ENCODE assay signal across 14 cellular contexts in genomic region chr22:40560551-40560950, GRCh38.
DNase-seq lines count a peak whose midpoint lies in the region; ATAC-seq and TF ChIP-seq lines count a peak whose summit lies in the region.
"Had no signal": no experiment of that assay in that cellular context is flagged by ENCODE, and none has a peak within 500 bp of the region (broad histone marks: within the 10 kb centered on the region; RNA-seq: fewer than 3 reads in every experiment).

No MANE protein-coding gene starts in this region.

- H3K27ac ChIP-seq in SK-N-SH (ENCODE audit: low read depth in 2 of 2, low read length in 1 of 2) (peak overlapping the region in 1 of 2 experiments; percentile 44; a peak in 2 of 4 replicates), trophoblast cell (ENCODE audit: low read depth, low read length) (no peak overlapping the region)
- H3K27ac ChIP-seq: 22Rv1, skin epidermis had no signal

- no peaks in the 10 kb centered on the region for H3K9me3 ChIP-seq in SK-N-SH
- no peaks in the 10 kb centered on the region for H3K9me3 ChIP-seq in trophoblast cell (ENCODE audit: insufficient read depth, low read depth, low read length)

- CTCF ChIA-PET in SK-N-SH (lab: Yijun Ruan, JAX) = interaction anchor here (0.6 kb wide), 1 partner anchor 72 kb away, joined by 3 read pairs; no protein-coding TSS in a partner anchor

- H3K14ac ChIP-seq in trophoblast cell (ENCODE audit: low read length) = no peak overlapping the region

- no peaks in the 10 kb centered on the region for H3K36me3 ChIP-seq in SK-N-SH (replicated peaks in 1 of 2; ENCODE audit: control insufficient read depth in 1 of 2, insufficient read depth in 2 of 2, low read length in 1 of 2)
- peaks cover 0 to 2% of the 10 kb centered on the region in 2 experiments for H3K36me3 ChIP-seq in trophoblast cell (ENCODE audit: control insufficient read depth in 1 of 2, insufficient read depth in 2 of 2, low read length in 2 of 2)

- no peak overlapping the region for H3K27ac Mint-ChIP-seq in immature natural killer cell
- H3K27ac Mint-ChIP-seq: activated B cell treated with CpG ODN at 0.5 μM for 24 hours, endodermal cell, natural killer cell had no signal

- H4K12ac ChIP-seq in trophoblast cell (ENCODE audit: low read depth, low read length) = no peak overlapping the region

- H3K27me3 ChIP-seq in SK-N-SH (ENCODE audit: insufficient read depth) = no peaks in the 10 kb centered on the region
- no peaks in the 10 kb centered on the region for H3K27me3 ChIP-seq in trophoblast cell (ENCODE audit: insufficient read depth, low read length)

- no peaks in the 10 kb centered on the region for H3K9me2 ChIP-seq in SK-N-SH

- ATAC-seq in SK-N-SH treated with all-trans-retinoic acid at 6 μM for 48 hours = no peak
- ATAC-seq: natural killer cell had no signal

- in situ Hi-C loops in GM13977 (cut with MboI; ENCODE audit: low pct_unique_long_range_greater_than_20kb, low sequenced_read_pairs, unreplicated experiment) = no loop called here

- no peak for TF ChIP-seq RAD21 in SK-N-SH (IDR thresholded peaks at IDR 0.05; ENCODE audit: low read length)

- H2BK5ac ChIP-seq in trophoblast cell (ENCODE audit: low read depth, low read length, poor library complexity) = no peak overlapping the region

- no peaks in the 10 kb centered on the region for H4K20me1 ChIP-seq in SK-N-SH (ENCODE audit: insufficient read depth)

- H3K79me2 ChIP-seq in SK-N-SH (ENCODE audit: insufficient read depth) (peaks cover 60% of the 10 kb centered on the region), trophoblast cell (ENCODE audit: control insufficient read depth, insufficient read depth, low read length, poor library complexity) (no peaks in the 10 kb centered on the region)

- H3K27me3 Mint-ChIP-seq in immature natural killer cell (ENCODE audit: low read depth in 3 of 3) = no peaks in the 10 kb centered on the region
- H3K27me3 Mint-ChIP-seq: activated B cell treated with CpG ODN at 0.5 μM for 24 hours had no signal

- TF ChIP-seq CTCF in SK-N-SH (IDR thresholded peaks at IDR 0.05) = no peak
- no peak for TF ChIP-seq CTCF in choroid plexus epithelial cell (conservative IDR thresholded peaks at IDR 0.05; ENCODE audit: low read depth, low read length)
- no peak for TF ChIP-seq CTCF in GM13977 (IDR thresholded peaks at IDR 0.05; ENCODE audit: extremely low read depth, insufficient read depth, missing control alignments)

- POLR2A ChIA-PET in SK-N-SH (lab: Yijun Ruan, JAX) = no interaction called here

- H3K4me3 ChIP-seq in SK-N-SH (ENCODE audit: low read depth in 2 of 2, low read length in 1 of 2) = no peak overlapping the region
- no peak overlapping the region for H3K4me3 ChIP-seq in choroid plexus epithelial cell (ENCODE audit: low read depth, low read length)
- no peak overlapping the region for H3K4me3 ChIP-seq in trophoblast cell (ENCODE audit: low read depth, low read length)
- H3K4me3 ChIP-seq: skin epidermis had no signal

- no peak overlapping the region for H4K8ac ChIP-seq in trophoblast cell (ENCODE audit: low read depth, low read length)

- WGBS in SK-N-SH (ENCODE audit: low lambda C conversion rate) = 89% methylated on average over 3 of the region's 3 CpGs
- WGBS in trophoblast cell (ENCODE audit: extremely low coverage, insufficient coverage, insufficient read length) = no CpG with 5 or more reads among the region's 3 CpGs

- H3K4ac ChIP-seq in trophoblast cell (ENCODE audit: low read depth, low read length) = no peak overlapping the region

- no peak overlapping the region for H3K18ac ChIP-seq in trophoblast cell (ENCODE audit: low read length)

- H3K4me1 ChIP-seq in SK-N-SH (ENCODE audit: control insufficient read depth in 1 of 2, insufficient read depth in 2 of 2, low read depth in 1 of 2, low read length in 1 of 2) (peaks cover 0 to 12% of the 10 kb centered on the region in 2 experiments; a peak in 1 of 4 replicates), trophoblast cell (ENCODE audit: control insufficient read depth in 1 of 2, insufficient read depth in 2 of 2, low read length in 2 of 2) (peaks cover 0 to 2% of the 10 kb centered on the region in 2 experiments)

- no peak overlapping the region for H3K4me3 Mint-ChIP-seq in immature natural killer cell
- H3K4me3 Mint-ChIP-seq: activated B cell treated with CpG ODN at 0.5 μM for 24 hours, endodermal cell, natural killer cell had no signal

- no peaks in the 10 kb centered on the region for H3K36me3 Mint-ChIP-seq in immature natural killer cell
- H3K36me3 Mint-ChIP-seq: natural killer cell had no signal

- H2BK120ac ChIP-seq in trophoblast cell (ENCODE audit: insufficient read depth, low read length, poor library complexity) = no peak overlapping the region

- H3K4me1 Mint-ChIP-seq in immature natural killer cell = peaks cover 5 to 43% of the 10 kb centered on the region in 2 donors

- H2AK5ac ChIP-seq in trophoblast cell (ENCODE audit: low read length) = no peak overlapping the region

- no peak overlapping the region for H2BK12ac ChIP-seq in trophoblast cell (ENCODE audit: low read length)

- H2AFZ ChIP-seq in SK-N-SH (ENCODE audit: low read depth) = no peak overlapping the region
- no peak overlapping the region for H2AFZ ChIP-seq in trophoblast cell (ENCODE audit: insufficient read depth, low read length, poor library complexity)

- no peak overlapping the region; the same call in 1 of the 2 replicates for H3K9ac ChIP-seq in SK-N-SH
- H3K9ac ChIP-seq in trophoblast cell (ENCODE audit: low read length) = no peak overlapping the region

- TF ChIP-seq EP300 in SK-N-SH (IDR thresholded peaks at IDR 0.05; ENCODE audit: borderline replicate concordance in 1 of 2, low read depth in 1 of 2, low read length in 1 of 2) = no peak

- H3K79me1 ChIP-seq in trophoblast cell (ENCODE audit: low read length) = peaks cover 2% of the 10 kb centered on the region

- no peak for DNase-seq in SK-N-SH
- DNase-seq in NCI-H524 treated with DMSO at 0.1 percent for 48 hours (lab: John Stamatoyannopoulos, UW) = peak; percentile 32
- peak; percentile 73 for DNase-seq in choroid plexus epithelial cell (ENCODE audit: low read depth)
- peak; percentile 59 to 60 for DNase-seq in trophoblast cell
- no peak for DNase-seq in GM13977 (ENCODE audit: low spot score)
- no peak for DNase-seq in immature natural killer cell
- no peak for DNase-seq in DMS79 treated with DMSO at 0.1 percent for 48 hours (lab: John Stamatoyannopoulos, UW)
- DNase-seq: activated B cell treated with CpG ODN at 0.5 μM for 24 hours, endodermal cell, natural killer cell, NCI-H345 had no signal

- no peak overlapping the region for H4K91ac ChIP-seq in trophoblast cell (ENCODE audit: low read depth, low read length)

- H3K9me3 Mint-ChIP-seq in immature natural killer cell = no peaks in the 10 kb centered on the region
- H3K9me3 Mint-ChIP-seq: activated B cell treated with CpG ODN at 0.5 μM for 24 hours, natural killer cell had no signal

- 0 out of 2 replicates have a peak overlapping the region, but pooled peaks have one; percentile 7 for H3K4me2 ChIP-seq in SK-N-SH
- no peak overlapping the region for H3K4me2 ChIP-seq in trophoblast cell (ENCODE audit: low read length)

- no peak overlapping the region for H3K23ac ChIP-seq in trophoblast cell (ENCODE audit: low read length)

- peaks cover 5% of the 10 kb centered on the region for H3F3A ChIP-seq in SK-N-SH (replicated peaks; ENCODE audit: insufficient read depth)

TF ChIP-seq in SK-N-SH, 30 proteins besides CTCF, POLR2A, EP300 and RAD21:
- no peak for TF ChIP-seq GATA2 (CRISPR knock-in tag; IDR thresholded peaks at IDR 0.05)
- peak; percentile 25; the same call in 1 of the 2 replicates for TF ChIP-seq TCF12 (IDR thresholded peaks at IDR 0.05)

TF ChIP-seq in SK-N-SH treated with all-trans-retinoic acid at 6 μM for 48 hours, 23 proteins besides CTCF, POLR2A, EP300 and RAD21 (continues in another document):
- TF ChIP-seq ZFP30 (CRISPR knock-in tag; IDR thresholded peaks at IDR 0.05) (no peak), TOX (CRISPR knock-in tag; IDR thresholded peaks at IDR 0.05; ENCODE audit: borderline replicate concordance) (no peak), ZC3H10 (CRISPR knock-in tag; IDR thresholded peaks at IDR 0.05) (no peak), CSDC2 (CRISPR knock-in tag; IDR thresholded peaks at IDR 0.05) (no peak), ZFP3 (CRISPR knock-in tag; IDR thresholded peaks at IDR 0.05) (no peak), OSR1 (CRISPR knock-in tag; IDR thresholded peaks at IDR 0.05) (no peak), BACH2 (CRISPR knock-in tag; IDR thresholded peaks at IDR 0.05; ENCODE audit: borderline replicate concordance) (no peak), ZNF70 (CRISPR knock-in tag; IDR thresholded peaks at IDR 0.05) (no peak)
- TF ChIP-seq, protein P1, sequence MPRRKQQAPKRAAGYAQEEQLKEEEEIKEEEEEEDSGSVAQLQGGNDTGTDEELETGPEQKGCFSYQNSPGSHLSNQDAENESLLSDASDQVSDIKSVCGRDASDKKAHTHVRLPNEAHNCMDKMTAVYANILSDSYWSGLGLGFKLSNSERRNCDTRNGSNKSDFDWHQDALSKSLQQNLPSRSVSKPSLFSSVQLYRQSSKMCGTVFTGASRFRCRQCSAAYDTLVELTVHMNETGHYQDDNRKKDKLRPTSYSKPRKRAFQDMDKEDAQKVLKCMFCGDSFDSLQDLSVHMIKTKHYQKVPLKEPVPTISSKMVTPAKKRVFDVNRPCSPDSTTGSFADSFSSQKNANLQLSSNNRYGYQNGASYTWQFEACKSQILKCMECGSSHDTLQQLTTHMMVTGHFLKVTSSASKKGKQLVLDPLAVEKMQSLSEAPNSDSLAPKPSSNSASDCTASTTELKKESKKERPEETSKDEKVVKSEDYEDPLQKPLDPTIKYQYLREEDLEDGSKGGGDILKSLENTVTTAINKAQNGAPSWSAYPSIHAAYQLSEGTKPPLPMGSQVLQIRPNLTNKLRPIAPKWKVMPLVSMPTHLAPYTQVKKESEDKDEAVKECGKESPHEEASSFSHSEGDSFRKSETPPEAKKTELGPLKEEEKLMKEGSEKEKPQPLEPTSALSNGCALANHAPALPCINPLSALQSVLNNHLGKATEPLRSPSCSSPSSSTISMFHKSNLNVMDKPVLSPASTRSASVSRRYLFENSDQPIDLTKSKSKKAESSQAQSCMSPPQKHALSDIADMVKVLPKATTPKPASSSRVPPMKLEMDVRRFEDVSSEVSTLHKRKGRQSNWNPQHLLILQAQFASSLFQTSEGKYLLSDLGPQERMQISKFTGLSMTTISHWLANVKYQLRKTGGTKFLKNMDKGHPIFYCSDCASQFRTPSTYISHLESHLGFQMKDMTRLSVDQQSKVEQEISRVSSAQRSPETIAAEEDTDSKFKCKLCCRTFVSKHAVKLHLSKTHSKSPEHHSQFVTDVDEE (CRISPR knock-in tag; IDR thresholded peaks at IDR 0.05) = no peak

Comparison
In these comparisons a context has a peak if more than half of its experiments do, and no peak if none do; other contexts are left out.
1. DNase-seq: peak in NCI-H524 treated with DMSO at 0.1 percent for 48 hours (single experiment), choroid plexus epithelial cell (single experiment) and trophoblast cell (2 of 2); none in SK-N-SH (single experiment), GM13977 (single experiment), immature natural killer cell (0 of 3) and DMS79 treated with DMSO at 0.1 percent for 48 hours (single experiment).